ENCODE assay signal across 8 cellular contexts in the genomic region with DNA sequence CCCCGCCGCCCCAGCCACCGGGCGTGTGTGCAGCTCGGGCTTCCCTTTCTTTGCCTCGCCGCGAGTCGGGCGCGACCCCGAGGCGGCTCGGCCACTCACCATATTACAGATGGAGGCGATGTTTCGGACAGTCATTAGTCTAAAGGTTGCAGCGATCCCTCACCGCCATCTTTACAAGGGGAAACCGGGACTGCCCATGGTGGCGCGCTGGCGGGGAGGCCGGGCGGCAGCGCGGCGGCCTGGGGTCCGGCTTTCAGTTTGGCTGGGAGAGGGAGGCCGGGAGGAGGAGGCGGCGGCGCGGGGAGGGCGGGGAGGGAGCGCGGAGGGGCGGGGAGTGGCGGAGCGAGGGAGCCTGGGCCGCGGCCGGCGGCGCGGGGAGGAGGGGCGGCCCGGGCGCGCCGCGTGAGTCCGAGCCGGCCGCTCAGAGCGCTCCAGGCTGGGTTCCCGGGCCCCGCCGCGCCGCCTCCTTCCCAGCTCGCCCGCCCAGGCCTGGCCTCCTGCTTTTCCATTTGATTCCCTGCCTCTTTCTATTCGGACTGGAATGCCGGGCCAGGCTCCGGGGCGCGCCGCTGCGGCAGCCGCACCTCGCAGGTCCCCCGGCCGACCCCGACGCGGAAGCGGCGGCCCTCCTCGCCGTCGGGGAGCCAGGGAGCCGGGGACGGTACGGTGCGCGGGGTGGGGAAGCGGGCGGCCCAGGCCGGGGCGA. TPM values are rescaled to one million over a fixed set of nuclear protein-coding genes. Genes with fewer than 3 reads are reported as not detected.
DNase-seq lines count a peak whose midpoint lies in the region; TF ChIP-seq lines count a peak whose summit lies in the region.

A gene with protein sequence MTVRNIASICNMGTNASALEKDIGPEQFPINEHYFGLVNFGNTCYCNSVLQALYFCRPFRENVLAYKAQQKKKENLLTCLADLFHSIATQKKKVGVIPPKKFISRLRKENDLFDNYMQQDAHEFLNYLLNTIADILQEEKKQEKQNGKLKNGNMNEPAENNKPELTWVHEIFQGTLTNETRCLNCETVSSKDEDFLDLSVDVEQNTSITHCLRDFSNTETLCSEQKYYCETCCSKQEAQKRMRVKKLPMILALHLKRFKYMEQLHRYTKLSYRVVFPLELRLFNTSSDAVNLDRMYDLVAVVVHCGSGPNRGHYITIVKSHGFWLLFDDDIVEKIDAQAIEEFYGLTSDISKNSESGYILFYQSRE (minus strand): TSS at position 286 of the 706 bp plus-strand sequence. CDS start 151 bp downstream, at position 135.

- DNase-seq in H7 (peak; percentile 94), LoVo (ENCODE audit: low spot score) (peak; percentile 76), T-helper 2 cell (peak; percentile 17 to 66 (median 39)), astrocyte of the hippocampus (ENCODE audit: low read depth, low spot score) (peak; percentile 93), hippocampal formation (lab: John Stamatoyannopoulos, UW) (peak; percentile 73 to 78), renal cortical epithelial cell (ENCODE audit: low read depth) (peak; percentile 13)
- no peak for DNase-seq in effector CD8-positive, alpha-beta T cell (lab: John Stamatoyannopoulos, UW)

- H3K4me3 ChIP-seq in GM12875 (ENCODE audit: low read depth, low read length) (peak within 1 kb of the TSS; percentile 83), H7 (ENCODE audit: insufficient read depth, low read depth, low read length) (peak within 1 kb of the TSS; percentile 73)

- no peak for TF ChIP-seq CTCF in GM12875 (IDR thresholded peaks at IDR 0.05; ENCODE audit: borderline replicate concordance, insufficient read depth, low read depth, low read length)

- peaks cover 5% of the 10 kb centered on the region for H3K27me3 ChIP-seq in H7 (ENCODE audit: control insufficient read depth, insufficient read depth, low read length)

- H3K36me3 ChIP-seq in H7 (replicated peaks; ENCODE audit: control insufficient read depth, insufficient read depth, low read length), result no peaks in the 10 kb centered on the region

RNA-seq across cellular contexts. Expression of the gene that starts here (rescaled TPM):
- 21.3 and 29.8 TPM in 2 replicates for total RNA-seq in H7 (2014; rRNA removed; shearing (Covaris generic))
- total RNA-seq in renal cortical epithelial cell, result 21.9 and 44.6 TPM in 2 replicates
